21 cellular contexts compared by ENCODE assay signal in genomic region chr12:119839201-119839600, GRCh38. TPM values are rescaled to one million over a fixed set of nuclear protein-coding genes. Genes with fewer than 3 reads are reported as not detected.
DNase-seq lines count a peak whose midpoint lies in the region; ATAC-seq, FAIRE-seq and TF ChIP-seq lines count a peak whose summit lies in the region.
"Had no signal": no experiment of that assay in that cellular context is flagged by ENCODE, and none has a peak within 500 bp of the region (broad histone marks: within the 10 kb centered on the region; RNA-seq: fewer than 3 reads in every experiment).

No MANE protein-coding gene starts in this region.

- no peaks in the 10 kb centered on the region for H3F3A ChIP-seq in PC-9 (ENCODE audit: insufficient read depth, low read depth)

- H3K27me3 ChIP-seq in HepG2 (ENCODE audit: control insufficient read depth in 1 of 2, insufficient read depth in 2 of 2, low read length in 2 of 2) (no peaks in the 10 kb centered on the region), right lobe of liver (no peaks in the 10 kb centered on the region), PC-9 (ENCODE audit: insufficient read depth, low read depth) (no peaks in the 10 kb centered on the region)
- H3K27me3 ChIP-seq: BLaER1 had no signal

- TF ChIP-seq EP300 in HepG2 (IDR thresholded peaks at IDR 0.05; ENCODE audit: low read depth in 2 of 2, low read length in 2 of 2) (no peak), HepG2 (CRISPR knock-in tag; IDR thresholded peaks at IDR 0.05; ENCODE audit: borderline replicate concordance) (no peak)

- H4K20me1 ChIP-seq in HepG2 (ENCODE audit: insufficient read depth, low read length), result no peaks in the 10 kb centered on the region
- no peaks in the 10 kb centered on the region for H4K20me1 ChIP-seq in PC-9 (ENCODE audit: insufficient read depth)
- H4K20me1 ChIP-seq: BLaER1 had no signal

- H3K79me2 ChIP-seq in HepG2 (ENCODE audit: insufficient read depth, low read length) (no peaks in the 10 kb centered on the region), PC-9 (ENCODE audit: low read depth) (no peaks in the 10 kb centered on the region)

- H3K36me3 Mint-ChIP-seq in central memory CD8-positive, alpha-beta T cell (ENCODE audit: insufficient read depth), result peaks cover 2% of the 10 kb centered on the region
- peaks cover 36% of the 10 kb centered on the region for H3K36me3 Mint-ChIP-seq in neural crest cell (ENCODE audit: low read depth)
- H3K36me3 Mint-ChIP-seq: CD8-positive, alpha-beta T cell had no signal

- TF ChIP-seq POLR2A in HepG2 (IDR thresholded peaks at IDR 0.05; ENCODE audit: insufficient read depth in 1 of 2, low read depth in 2 of 2, low read length in 2 of 2), result no peak
- no peak for TF ChIP-seq POLR2A in right lobe of liver (IDR thresholded peaks at IDR 0.05)

- no TSS peak for BruUV-seq in HepG2 (replicated peaks; lab: Mats Ljungman, UMichigan)
- BruUV-seq in PC-9 (replicated peaks; lab: Mats Ljungman, UMichigan), result no TSS peak

- H3K4me3 ChIP-seq in HepG2 (replicated peaks in 1 of 3; ENCODE audit: insufficient read depth in 1 of 3, low read depth in 2 of 3, low read length in 3 of 3) (no peak overlapping the region), right lobe of liver (no peak overlapping the region), PC-9 (no peak overlapping the region)
- H3K4me3 ChIP-seq: BLaER1, GM12878, GM23338 had no signal

- H3K4me2 ChIP-seq in HepG2 (ENCODE audit: low read depth, low read length) (no peak overlapping the region), PC-9 (no peak overlapping the region)
- H3K4me2 ChIP-seq: BLaER1, GM23338 had no signal

- TF ChIP-seq RAD21 in HepG2 (CRISPR knock-in tag; IDR thresholded peaks at IDR 0.05), result no peak

- H3K9me3 ChIP-seq in HepG2 (ENCODE audit: low read length), result no peaks in the 10 kb centered on the region
- H3K9me3 ChIP-seq in right lobe of liver, result no peaks in the 10 kb centered on the region
- H3K9me3 ChIP-seq in PC-9 (ENCODE audit: insufficient read depth, low read depth), result no peaks in the 10 kb centered on the region

- TF ChIP-seq CTCF in HepG2 (CRISPR knock-in tag; IDR thresholded peaks at IDR 0.05) (no peak), right lobe of liver (IDR thresholded peaks at IDR 0.05) (no peak), neural crest cell (conservative IDR thresholded peaks at IDR 0.05) (no peak), PC-9 (conservative IDR thresholded peaks at IDR 0.05) (no peak)

- H3K9ac ChIP-seq in HepG2 (ENCODE audit: insufficient read depth, low read depth, low read length), result no peak overlapping the region
- H3K9ac ChIP-seq: BLaER1 had no signal

- no peaks in the 10 kb centered on the region for H3K9me2 ChIP-seq in PC-9 (ENCODE audit: insufficient read depth)

- ATAC-seq in HepG2 (no peak), right lobe of liver (no peak)
- no peak for ATAC-seq in central memory CD8-positive, alpha-beta T cell (replicated peaks; ENCODE audit: extremely low read depth, poor library complexity, severe bottlenecking)
- ATAC-seq: CD8-positive, alpha-beta T cell; GM12878; GM23338; HCT116 had no signal

- H3K4me3 Mint-ChIP-seq in central memory CD8-positive, alpha-beta T cell, result no peak overlapping the region
- no peak overlapping the region for H3K4me3 Mint-ChIP-seq in neural crest cell
- H3K4me3 Mint-ChIP-seq: B cell; CD8-positive, alpha-beta T cell; GM23338; H9 had no signal

- DNase-seq in HepG2 (ENCODE audit: low spot score) (no peak), right lobe of liver (no peak), neural crest cell (ENCODE audit: low read depth, low spot score) (no peak), PC-9 (no peak), 8988T (no peak)
- DNase-seq in central memory CD8-positive, alpha-beta T cell (ENCODE audit: low spot score in 2 of 2), result no peak
- DNase-seq: CD4-positive, CD25-positive, alpha-beta regulatory T cell; CD8-positive, alpha-beta T cell; DMS 273 treated with DMSO at 0.1 percent for 48 hours; DMS79; EL; GDM1; H9 had no signal

- H3K27me3 Mint-ChIP-seq in central memory CD8-positive, alpha-beta T cell, result no peaks in the 10 kb centered on the region
- H3K27me3 Mint-ChIP-seq in neural crest cell (ENCODE audit: low read depth), result no peaks in the 10 kb centered on the region
- H3K27me3 Mint-ChIP-seq: B cell; CD4-positive, CD25-positive, alpha-beta regulatory T cell had no signal

- CTCF ChIA-PET in HepG2 (lab: Yijun Ruan, JAX; ENCODE audit: low intra/inter-chr PET ratio, low total read pairs), result no interaction called here
- CTCF ChIA-PET in PC-9 (lab: Charles Lee), result interaction anchor here (0.6 kb wide), 1 partner anchor 11 kb away, joined by 3 read pairs; no protein-coding TSS in a partner anchor

- H3K27ac ChIP-seq in HepG2 (ENCODE audit: extremely low read length, insufficient read depth, low read length) (no peak overlapping the region), right lobe of liver (no peak overlapping the region), PC-9 (no peak overlapping the region)
- H3K27ac ChIP-seq: BLaER1, C4-2B had no signal

- WGBS in HepG2 (ENCODE audit: low lambda C conversion rate), result 100% methylated on average over 11 of the region's 11 CpGs
- 89% methylated on average over 11 of the region's 11 CpGs for WGBS in right lobe of liver (ENCODE audit: insufficient coverage, low coverage, low lambda C conversion rate, missing lambda C conversion rate)

- peaks cover 5% of the 10 kb centered on the region for H3K9me3 Mint-ChIP-seq in central memory CD8-positive, alpha-beta T cell
- no peaks in the 10 kb centered on the region for H3K9me3 Mint-ChIP-seq in neural crest cell
- H3K9me3 Mint-ChIP-seq: GM23338 had no signal

- intact Hi-C loops in HepG2 (cut with micrococcal nuclease; ENCODE audit: unreplicated experiment), result no loop called here
- intact Hi-C loops in right lobe of liver (cut with DNase I), result no loop called here
- intact Hi-C loops in PC-9 (cut with micrococcal nuclease; ENCODE audit: unreplicated experiment), result no loop called here

- no peaks in the 10 kb centered on the region for H3K4me1 Mint-ChIP-seq in central memory CD8-positive, alpha-beta T cell
- H3K4me1 Mint-ChIP-seq in neural crest cell, result peaks cover 27% of the 10 kb centered on the region
- H3K4me1 Mint-ChIP-seq: GM23338 had no signal

- H2AFZ ChIP-seq in HepG2 (ENCODE audit: low read length), result no peak overlapping the region
- H2AFZ ChIP-seq in PC-9, result no peak overlapping the region
- H2AFZ ChIP-seq: GM23338 had no signal

- peak overlapping the region; percentile 19 for H3K27ac Mint-ChIP-seq in central memory CD8-positive, alpha-beta T cell (ENCODE audit: low read depth)
- H3K27ac Mint-ChIP-seq in neural crest cell (ENCODE audit: unreplicated experiment), result peak overlapping the region; percentile 52
- H3K27ac Mint-ChIP-seq: B cell; CD4-positive, CD25-positive, alpha-beta regulatory T cell; CD8-positive, alpha-beta T cell; GM23338 had no signal

- POLR2A ChIA-PET in HepG2 (lab: Yijun Ruan, JAX) (no interaction called here), PC-9 (lab: Charles Lee; ENCODE audit: unreplicated experiment) (no interaction called here)

- H3K4me1 ChIP-seq in HepG2 (ENCODE audit: insufficient read depth, low read length) (no peaks in the 10 kb centered on the region), right lobe of liver (no peaks in the 10 kb centered on the region), PC-9 (replicated peaks; ENCODE audit: insufficient read depth) (no peaks in the 10 kb centered on the region)
- H3K4me1 ChIP-seq: BLaER1 had no signal

- in situ Hi-C loops in HepG2 (cut with HindIII; ENCODE audit: extremely low pct_ligation_motif_present, low pct_unique_long_range_greater_than_20kb), result no loop called here

- peaks cover 1 to 21% of the 10 kb centered on the region in 2 experiments for H3K36me3 ChIP-seq in HepG2 (replicated peaks in 1 of 2; ENCODE audit: control insufficient read depth in 1 of 2, insufficient read depth in 2 of 2, low read length in 2 of 2)
- H3K36me3 ChIP-seq in right lobe of liver, result no peaks in the 10 kb centered on the region
- no peaks in the 10 kb centered on the region for H3K36me3 ChIP-seq in PC-9 (ENCODE audit: low read depth)

- no peak for FAIRE-seq in HepG2 (lab: Jason Lieb, UNC)
- FAIRE-seq: D721Med, GM18507 had no signal

TF ChIP-seq in HepG2, 621 proteins besides CTCF, POLR2A, EP300 and RAD21 (continues in another document):
- TF ChIP-seq JUND (CRISPR knock-in tag; IDR thresholded peaks at IDR 0.05), result no peak
- no peak for TF ChIP-seq HCFC1 (IDR thresholded peaks at IDR 0.05; ENCODE audit: low read depth, low read length)
- no peak for TF ChIP-seq MEIS1 (CRISPR knock-in tag; IDR thresholded peaks at IDR 0.05; ENCODE audit: borderline replicate concordance)
- no peak for TF ChIP-seq ZNF441 (CRISPR knock-in tag; IDR thresholded peaks at IDR 0.05; ENCODE audit: borderline replicate concordance)
- no peak for TF ChIP-seq HNF4G (IDR thresholded peaks at IDR 0.05; ENCODE audit: borderline replicate concordance, low read depth, low read length)
- TF ChIP-seq HNF4G (CRISPR knock-in tag; IDR thresholded peaks at IDR 0.05; ENCODE audit: borderline replicate concordance, low read depth), result no peak

RNA-seq across cellular contexts. Expression of gene CIT, which starts 37.9 kb away (rescaled TPM):
- 11.7 and 14.7 TPM in 2 replicates for total RNA-seq in HepG2 (2016; rRNA removed; fragmentation: Illumina TruSeq; extraction: Trizol)
- 4.8 and 5.0 TPM in 2 replicates for total RNA-seq in HepG2 (2016; cell fraction: cytosol; rRNA removed; fragmentation: Illumina TruSeq; extraction: Trizol; ENCODE audit: low read depth)
- 12.5 and 13.8 TPM in 2 replicates for total RNA-seq in HepG2 (2016; cell fraction: insoluble cytoplasmic fraction; rRNA removed; fragmentation: Illumina TruSeq; extraction: Trizol)
- total RNA-seq in HepG2 (2016; cell fraction: membrane; rRNA removed; fragmentation: Illumina TruSeq; extraction: Trizol), result 4.1 and 4.8 TPM in 2 replicates
- total RNA-seq in HepG2 (2016; cell fraction: nucleus; rRNA removed; fragmentation: Illumina TruSeq; extraction: Trizol), result 29.4 and 31.6 TPM in 2 replicates
- 6.0 and 7.7 TPM in 2 replicates for polyA plus RNA-seq in HepG2 (2011; rRNA removed)
- 3.3 and 4.0 TPM in 2 replicates for polyA plus RNA-seq in HepG2 (2011; cell fraction: cytosol; rRNA removed)
- polyA plus RNA-seq in HepG2 (2011; cell fraction: nucleus; rRNA removed), result 13.8 and 26.7 TPM in 2 replicates
- polyA plus RNA-seq in HepG2 (2012), result 4.3 and 6.6 TPM in 2 replicates
- 0.41 and 0.62 TPM in 2 replicates for polyA plus RNA-seq in HepG2 (2016; cell fraction: cytosol; fragmentation: Illumina TruSeq; extraction: Trizol; ENCODE audit: low read depth)
- polyA plus RNA-seq in HepG2 (2016; cell fraction: insoluble cytoplasmic fraction; fragmentation: Illumina TruSeq; extraction: Trizol; ENCODE audit: low read depth), result 5.1 and 7.3 TPM in 2 replicates
- polyA plus RNA-seq in HepG2 (2016; cell fraction: membrane; fragmentation: Illumina TruSeq; extraction: Trizol; ENCODE audit: low read depth), result 1.2 and 1.6 TPM in 2 replicates
- polyA plus RNA-seq in HepG2 (2016; cell fraction: nucleus; fragmentation: Illumina TruSeq; extraction: Trizol; ENCODE audit: insufficient read depth, low read depth), result 29.8 and 32.0 TPM in 2 replicates
- polyA minus RNA-seq in HepG2 (2011; rRNA and poly(A)+ RNA removed; ENCODE audit: low replicate concordance), result 19.2 and 66.1 TPM in 2 replicates
- polyA minus RNA-seq in HepG2 (2011; cell fraction: cytosol; rRNA and poly(A)+ RNA removed), result 7.4 and 13.7 TPM in 2 replicates
- polyA minus RNA-seq in HepG2 (2011; cell fraction: nucleus; rRNA and poly(A)+ RNA removed), result 26.0 and 27.2 TPM in 2 replicates
- total RNA-seq in right lobe of liver, result 10 to 100 TPM in 1 of 6 experiments, 1 to 10 TPM in 5; 1.8 to 12.8 (median 3.3) TPM
- total RNA-seq in neural crest cell, result 80.6 and 85.9 TPM in 2 replicates
- total RNA-seq in PC-9 (2021), result 73.9 and 81.8 TPM in 2 replicates
